In genomic region chr2:20642026-20642971, GRCh38 we compare ENCODE assay signal across 8 cellular contexts.
DNase-seq lines count a peak whose midpoint lies in the region; TF ChIP-seq lines count a peak whose summit lies in the region.

No MANE protein-coding gene starts in this region.

- CTCF ChIA-PET in HEK293T (lab: Yijun Ruan, JAX): interaction anchor here (0.6 to 2.8 kb wide), 20 partner anchors 9 to 780 kb away, joined by 3 to 20 read pairs (median 6); partner anchors contain the start of genes HS1BP3 and RHOB

- DNase-seq in NCI-H187 (lab: John Stamatoyannopoulos, UW) (peak; percentile 48 to 52), NCI-H187 treated with DMSO at 0.1 percent for 48 hours (lab: John Stamatoyannopoulos, UW) (no peak), HEK293T (ENCODE audit: extremely low spot score) (peak; percentile 86), MV-4-11 (lab: John Stamatoyannopoulos, UW) (peak; percentile 35), T-helper 22 cell (ENCODE audit: low read depth) (peak; percentile 34), astrocyte of the hippocampus (ENCODE audit: low read depth, low spot score) (peak; percentile 93), iPS-NIHi7 (ENCODE audit: extremely low spot score) (peak; percentile 92)
- DNase-seq in stimulated activated CD4-positive, alpha-beta T cell treated with anti-CD3 and anti-CD28 coated beads, Interleukin-12 subunit alpha, Interleukin-12 subunit beta, amount 100 ng/mL, for 48 hours (ENCODE audit: low read depth in 2 of 3, low spot score in 1 of 3): peak; percentile 50 to 67 (median 60)

- POLR2A ChIA-PET in HEK293T (lab: Yijun Ruan, JAX): interaction anchor here (1.7 to 9.0 kb wide), 2 partner anchors 8 to 194 kb away, joined by 6 to 99 read pairs; partner anchors contain the start of genes HS1BP3 and RHOB

TF ChIP-seq in HEK293T, 16 proteins besides CTCF, POLR2A, EP300 and RAD21:
- TF ChIP-seq HDGF (IDR thresholded peaks at IDR 0.05; ENCODE audit: borderline replicate concordance) (no peak), L3MBTL2 (conservative IDR thresholded peaks at IDR 0.05) (no peak), FOXM1 (IDR thresholded peaks at IDR 0.05; ENCODE audit: borderline replicate concordance) (no peak), ZNF384 (IDR thresholded peaks at IDR 0.05) (no peak), FOXA1 (IDR thresholded peaks at IDR 0.05) (no peak), ELF4 (IDR thresholded peaks at IDR 0.05) (no peak), SUZ12 (IDR thresholded peaks at IDR 0.05) (no peak), PKNOX1 (IDR thresholded peaks at IDR 0.05) (no peak), CTBP1 (IDR thresholded peaks at IDR 0.05; ENCODE audit: borderline replicate concordance) (no peak), LEF1 (IDR thresholded peaks at IDR 0.05; ENCODE audit: borderline replicate concordance) (no peak), FOXK2 (IDR thresholded peaks at IDR 0.05) (no peak), TARDBP (IDR thresholded peaks at IDR 0.05) (no peak), BHLHE40 (IDR thresholded peaks at IDR 0.05; ENCODE audit: borderline replicate concordance) (no peak), ARNT (IDR thresholded peaks at IDR 0.05) (no peak), SP1 (IDR thresholded peaks at IDR 0.05) (no peak), NFRKB (IDR thresholded peaks at IDR 0.05) (no peak)
